1 cellular context compared by ENCODE assay signal in genomic region chr11:69971741-69972140, GRCh38.
TF ChIP-seq lines count a peak whose summit lies in the region.

No MANE protein-coding gene starts in this region.

TF ChIP-seq in K562, 482 proteins besides CTCF, POLR2A, EP300 and RAD21 (continued from another document):
- TF ChIP-seq FOXJ3 (CRISPR knock-in tag; IDR thresholded peaks at IDR 0.05) (no peak), SAFB2 (IDR thresholded peaks at IDR 0.05; ENCODE audit: borderline replicate concordance, low read depth, low read length, severe bottlenecking) (no peak), ZNF589 (CRISPR knock-in tag; IDR thresholded peaks at IDR 0.05; ENCODE audit: low read depth) (no peak), GTF2A2 (tag; IDR thresholded peaks at IDR 0.05) (no peak), ZBED1 (IDR thresholded peaks at IDR 0.05) (no peak), MCM7 (IDR thresholded peaks at IDR 0.05) (no peak), CAMTA2 (CRISPR knock-in tag; conservative IDR thresholded peaks at IDR 0.05) (no peak)
TF ChIP-seq in K562: peak in this region for 0.
